In genomic region chr9:120894404-120895226, GRCh38 we compare ENCODE assay signal across 9 cellular contexts. TPM values are rescaled to one million over a fixed set of nuclear protein-coding genes. Genes with fewer than 3 reads are reported as not detected.
DNase-seq lines count a peak whose midpoint lies in the region; ATAC-seq, FAIRE-seq and TF ChIP-seq lines count a peak whose summit lies in the region.
"Had no signal": no experiment of that assay in that cellular context is flagged by ENCODE, and none has a peak within 500 bp of the region (broad histone marks: within the 10 kb centered on the region; RNA-seq: fewer than 3 reads in every experiment).

No MANE protein-coding gene starts in this region.

- H3K4me1 ChIP-seq in keratinocyte (ENCODE audit: control insufficient read depth, extremely low read depth, insufficient read depth, low read length) (peaks cover 15% of the 10 kb centered on the region), thymus (ENCODE audit: control insufficient read depth, insufficient read depth, low read length) (peaks cover 60% of the 10 kb centered on the region)

- H3K27me3 ChIP-seq in keratinocyte (ENCODE audit: control insufficient read depth, extremely low read depth, insufficient read depth, low read length) (peaks cover 7% of the 10 kb centered on the region), thymus (ENCODE audit: control insufficient read depth, insufficient read depth) (no peaks in the 10 kb centered on the region)

- TF ChIP-seq CTCF in keratinocyte (optimal IDR thresholded peaks at IDR 0.05 in 1 of 3, IDR thresholded peaks at IDR 0.05 in 1 of 3, conservative IDR thresholded peaks at IDR 0.05 in 1 of 3; ENCODE audit: extremely low read depth in 1 of 3, insufficient read depth in 2 of 3, low read length in 3 of 3): no peak

- peak overlapping the region; percentile 11 for H3K4me2 ChIP-seq in keratinocyte (ENCODE audit: control insufficient read depth, extremely low read depth, insufficient read depth, low read depth, low read length)

- no peaks in the 10 kb centered on the region for H3K9me1 ChIP-seq in keratinocyte (ENCODE audit: control insufficient read depth, extremely low read depth, insufficient read depth, low read length)

- no peak overlapping the region for H2AFZ ChIP-seq in keratinocyte (ENCODE audit: control insufficient read depth, low read length)

- no peaks in the 10 kb centered on the region for H3K79me2 ChIP-seq in keratinocyte (ENCODE audit: control insufficient read depth, insufficient read depth, low read length)

- DNase-seq in activated T-cell treated with anti-CD3 and anti-CD28 coated beads for 1 hour (ENCODE audit: low read depth) (peak; percentile 36), caudate nucleus (lab: John Stamatoyannopoulos, UW) (peak in 10 of 61 donors; percentile 11 to 43 (median 24)), keratinocyte (ENCODE audit: low read depth, low spot score) (no peak), activated gamma-delta T cell treated with Interleukin-2 at 50 U/mL for 16 hours (no peak), NCI-H2081 treated with DMSO at 0.1 percent for 48 hours (lab: John Stamatoyannopoulos, UW) (no peak)
- DNase-seq in activated T-cell treated with anti-CD3 and anti-CD28 coated beads, Interleukin-2, amount 50 U/mL, for 1 hour: no peak

- FAIRE-seq in keratinocyte (lab: Jason Lieb, UNC): no peak

- H3K27ac ChIP-seq in caudate nucleus (ENCODE audit: low read depth, low read length) (peak overlapping the region; percentile 40), keratinocyte (ENCODE audit: control insufficient read depth, insufficient read depth, low read length) (no peak overlapping the region), thymus (ENCODE audit: low read depth) (peak overlapping the region; percentile 55)
- H3K27ac ChIP-seq: HL-60 had no signal

- no peak overlapping the region for H3K9ac ChIP-seq in keratinocyte (ENCODE audit: control insufficient read depth, extremely low read depth, insufficient read depth, low read length)

- ATAC-seq in GM21737 (IDR thresholded peaks at IDR 0.05; ENCODE audit: unreplicated experiment): no peak

- dilution Hi-C loops in keratinocyte (cut with MboI; ENCODE audit: extremely low pct_ligation_motif_present, low sequenced_read_pairs): no loop called here

- peak overlapping the region in 1 of 3 experiments; percentile 12 for H3K4me3 ChIP-seq in keratinocyte (ENCODE audit: control insufficient read depth in 2 of 3, extremely low read depth in 1 of 3, insufficient read depth in 2 of 3, low read depth in 1 of 3, low read length in 3 of 3)
- H3K4me3 ChIP-seq in thymus (ENCODE audit: low read length): no peak overlapping the region

- H3K9me3 ChIP-seq in keratinocyte (ENCODE audit: control insufficient read depth, low read depth, low read length) (no peaks in the 10 kb centered on the region), thymus (ENCODE audit: control insufficient read depth) (no peaks in the 10 kb centered on the region)

- H3K36me3 ChIP-seq in keratinocyte (ENCODE audit: control insufficient read depth in 2 of 2, extremely low read depth in 1 of 2, insufficient read depth in 2 of 2, low read length in 2 of 2): no peaks in the 10 kb centered on the region
- no peaks in the 10 kb centered on the region for H3K36me3 ChIP-seq in thymus (ENCODE audit: control insufficient read depth, insufficient read depth)

- H4K20me1 ChIP-seq in keratinocyte (ENCODE audit: control insufficient read depth, extremely low read depth, insufficient read depth, low read length): no peaks in the 10 kb centered on the region

- WGBS in thymus: 93% methylated on average over 63 of the region's 63 CpGs

RNA-seq across cellular contexts. Expression of gene PHF19, which starts 17.6 kb away (rescaled TPM):
- polyA plus RNA-seq in keratinocyte (7.3 to 31.4 TPM (median 11.7 TPM) in 3 replicates), thymus (32.6 TPM)
- 5.5 TPM for polyA plus RNA-seq in keratinocyte (2011; ENCODE audit: low read depth)
- 10.0 and 13.5 TPM in 2 replicates for polyA plus RNA-seq in keratinocyte (2011; cell fraction: cytosol; rRNA removed)
- polyA plus RNA-seq in keratinocyte (2011; cell fraction: nucleus; rRNA removed): 8.5 and 9.0 TPM in 2 replicates
- 4.6 and 24.5 TPM in 2 replicates for polyA plus RNA-seq in keratinocyte (2012; ENCODE audit: low replicate concordance)
- polyA minus RNA-seq in keratinocyte: 7.7 to 63.6 TPM (median 20.9 TPM) in 3 replicates
- polyA minus RNA-seq in keratinocyte (2011; cell fraction: cytosol; rRNA and poly(A)+ RNA removed): 18.2 TPM
- 4.7 and 5.7 TPM in 2 replicates for polyA minus RNA-seq in keratinocyte (2011; cell fraction: nucleus; rRNA and poly(A)+ RNA removed)

RNA-seq across cellular contexts. Expression of gene TRAF1, which starts 32.0 kb away (rescaled TPM):
- polyA plus RNA-seq in keratinocyte: 0.71 to 2.5 TPM (median 1.2 TPM) in 3 replicates
- 1.1 TPM for polyA plus RNA-seq in keratinocyte (2011; ENCODE audit: low read depth)
- polyA plus RNA-seq in keratinocyte (2011; cell fraction: cytosol; rRNA removed): 0.26 and 0.43 TPM in 2 replicates
- polyA plus RNA-seq in keratinocyte (2011; cell fraction: nucleus; rRNA removed): 9.9 and 11.7 TPM in 2 replicates
- polyA plus RNA-seq in keratinocyte (2012; ENCODE audit: low replicate concordance): 0.54 and 1.9 TPM in 2 replicates
- 0.43 to 1.2 TPM (median 1.1 TPM) in 3 replicates for polyA minus RNA-seq in keratinocyte
- 0.58 TPM for polyA minus RNA-seq in keratinocyte (2011; cell fraction: cytosol; rRNA and poly(A)+ RNA removed)
- polyA minus RNA-seq in keratinocyte (2011; cell fraction: nucleus; rRNA and poly(A)+ RNA removed): 1.3 and 2.0 TPM in 2 replicates
- 21.7 TPM for polyA plus RNA-seq in thymus

RNA-seq across cellular contexts. Expression of gene PSMD5, which starts 51.9 kb away (rescaled TPM):
- polyA plus RNA-seq in keratinocyte: 39.4 to 55.2 TPM (median 41.6 TPM) in 3 replicates
- polyA plus RNA-seq in keratinocyte (2011; ENCODE audit: low read depth): 39.4 TPM
- 30.9 and 59.7 TPM in 2 replicates for polyA plus RNA-seq in keratinocyte (2011; cell fraction: cytosol; rRNA removed)
- 35.6 and 44.6 TPM in 2 replicates for polyA plus RNA-seq in keratinocyte (2011; cell fraction: nucleus; rRNA removed)
- 20.5 and 31.8 TPM in 2 replicates for polyA plus RNA-seq in keratinocyte (2012; ENCODE audit: low replicate concordance)
- polyA minus RNA-seq in keratinocyte: 14.5 to 47.0 TPM (median 32.2 TPM) in 3 replicates
- 74.6 TPM for polyA minus RNA-seq in keratinocyte (2011; cell fraction: cytosol; rRNA and poly(A)+ RNA removed)
- polyA minus RNA-seq in keratinocyte (2011; cell fraction: nucleus; rRNA and poly(A)+ RNA removed): 21.2 and 34.3 TPM in 2 replicates
- 24.2 TPM for polyA plus RNA-seq in thymus
